35 cellular contexts compared by ENCODE assay signal in genomic region chr4:150859435-150859834, GRCh38.
"Had no signal": no experiment of that assay in that cellular context is flagged by ENCODE, and none has a peak within 500 bp of the region (broad histone marks: within the 10 kb centered on the region; RNA-seq: fewer than 3 reads in every experiment).

No MANE protein-coding gene starts in this region.

- H3K9me3 Mint-ChIP-seq: activated CD4-positive, alpha-beta memory T cell treated with anti-CD3 and anti-CD28 coated beads for 36 hours; activated CD4-positive, alpha-beta T cell treated with anti-CD3 and anti-CD28 coated beads, Interleukin-2, amount 10 ng/mL, durations not matched to agents 24 days and 14 days; activated naive CD4-positive, alpha-beta T cell treated with anti-CD3 and anti-CD28 coated beads for 36 hours; activated naive CD4-positive, alpha-beta T cell treated with anti-CD3 and anti-CD28 coated beads, Interleukin-2, amount 50 U/mL, for 24 hours; activated naive CD8-positive, alpha-beta T cell treated with anti-CD3 and anti-CD28 coated beads for 36 hours; activated naive CD8-positive, alpha-beta T cell treated with anti-CD3 and anti-CD28 coated beads, Interleukin-2, amount 50 U/mL, for 24 hours; activated T-helper 1 cell treated with anti-CD3 and anti-CD28 coated beads, Interleukin-12 subunit alpha, Interleukin-12 subunit beta, Interleukin-2, Interleukin-4 antibody, amounts not matched to agents 30 ng/mL and 10 ng/mL and 1 ng/mL, durations not matched to agents 14 hours and 24 hours and 36 hours; activated T-helper 2 cell treated with anti-CD3 and anti-CD28 coated beads, Interferon-gamma antibody, Interleukin-2, Interleukin-4, amounts not matched to agents 10 μg/mL and 5 μg/mL and 100 μg/mL, durations not matched to agents 14 hours and 24 hours and 36 hours; central memory CD8-positive, alpha-beta T cell; dendritic cell treated with granulocyte-macrophage colony-stimulating factor and Interleukin-4, amounts not matched to agents 40 ng/mL and 50 ng/mL, for 4 days; endodermal cell had no signal

- ATAC-seq: activated CD4-positive, alpha-beta T cell treated with anti-CD3 and anti-CD28 coated beads for 36 hours; activated CD8-positive, alpha-beta memory T cell treated with anti-CD3 and anti-CD28 coated beads, Interleukin-2, amount 10 ng/mL, durations not matched to agents 7 days and 5 days; activated CD8-positive, alpha-beta T cell treated with anti-CD3 and anti-CD28 coated beads, Interleukin-2, amount 10 ng/mL, durations not matched to agents 7 days and 5 days; activated naive CD8-positive, alpha-beta T cell treated with anti-CD3 and anti-CD28 coated beads, Interleukin-2, amount 50 U/mL, for 24 hours; body of pancreas; gastroesophageal sphincter; heart right ventricle had no signal

- H3K4me1 ChIP-seq: adrenal gland, body of pancreas, breast epithelium, esophagus squamous epithelium, gastroesophageal sphincter, heart right ventricle had no signal

- H3K36me3 ChIP-seq: adrenal gland, breast epithelium, cardiac muscle cell, gastroesophageal sphincter had no signal

- DNase-seq: activated CD4-positive, alpha-beta memory T cell treated with anti-CD3 and anti-CD28 coated beads for 36 hours; activated CD4-positive, alpha-beta T cell treated with anti-CD3 and anti-CD28 coated beads for 36 hours; activated CD4-positive, alpha-beta T cell treated with anti-CD3 and anti-CD28 coated beads, Interleukin-2, amount 10 ng/mL, durations not matched to agents 24 days and 14 days; activated CD4-positive, CD25-positive, alpha-beta regulatory T cell; activated CD4-positive, CD25-positive, alpha-beta regulatory T cell treated with anti-CD3 and anti-CD28 coated beads, Interleukin-2, amount 50 U/mL, for 72 hours; activated CD8-positive, alpha-beta memory T cell treated with anti-CD3 and anti-CD28 coated beads, Interleukin-2, amount 10 ng/mL, durations not matched to agents 7 days and 5 days; activated CD8-positive, alpha-beta memory T cell treated with anti-CD3 and anti-CD28 coated beads, Interleukin-2, amount 50 U/mL, for 4 hours; activated CD8-positive, alpha-beta T cell treated with anti-CD3 and anti-CD28 coated beads, Interleukin-2, amount 10 ng/mL, durations not matched to agents 7 days and 5 days; activated effector memory CD4-positive, alpha-beta T cell treated with anti-CD3 and anti-CD28 coated beads, Interleukin-2, amount 50 U/mL, for 16 hours; activated naive CD4-positive, alpha-beta T cell treated with anti-CD3 and anti-CD28 coated beads for 36 hours; activated naive CD8-positive, alpha-beta T cell treated with anti-CD3 and anti-CD28 coated beads for 36 hours; activated naive CD8-positive, alpha-beta T cell treated with anti-CD3 and anti-CD28 coated beads, Interleukin-2, amount 50 U/mL, for 24 hours; activated T-cell treated with anti-CD3 and anti-CD28 coated beads, Interleukin-2, amount 50 U/mL, for 1 hour; activated T-cell treated with anti-CD3 and anti-CD28 coated beads, Interleukin-2, amount 50 U/mL, for 48 hours; adrenal gland; amygdala; aorta; body of pancreas; dorsolateral prefrontal cortex; effector memory CD4-positive, alpha-beta T cell; endodermal cell; esophagus squamous epithelium; foreskin melanocyte; heart right ventricle; T-helper 2 cell had no signal

- H3K9me3 ChIP-seq: body of pancreas, breast epithelium, esophagus squamous epithelium, gastroesophageal sphincter, heart right ventricle had no signal

- H3K4me1 Mint-ChIP-seq: activated CD4-positive, alpha-beta T cell treated with anti-CD3 and anti-CD28 coated beads for 36 hours; activated CD4-positive, alpha-beta T cell treated with anti-CD3 and anti-CD28 coated beads, Interleukin-2, amount 10 ng/mL, durations not matched to agents 24 days and 14 days; activated CD8-positive, alpha-beta memory T cell treated with anti-CD3 and anti-CD28 coated beads, Interleukin-2, amount 10 ng/mL, durations not matched to agents 7 days and 5 days; activated naive CD4-positive, alpha-beta T cell treated with anti-CD3 and anti-CD28 coated beads, Interleukin-2, amount 50 U/mL, for 24 hours; activated naive CD8-positive, alpha-beta T cell treated with anti-CD3 and anti-CD28 coated beads for 36 hours; activated naive CD8-positive, alpha-beta T cell treated with anti-CD3 and anti-CD28 coated beads, Interleukin-2, amount 50 U/mL, for 24 hours; central memory CD8-positive, alpha-beta T cell; endodermal cell had no signal

- H3K4me3 Mint-ChIP-seq: activated CD4-positive, alpha-beta memory T cell treated with anti-CD3 and anti-CD28 coated beads for 36 hours; activated CD4-positive, alpha-beta T cell treated with anti-CD3 and anti-CD28 coated beads for 36 hours; activated CD4-positive, alpha-beta T cell treated with anti-CD3 and anti-CD28 coated beads, Interleukin-2, amount 10 ng/mL, durations not matched to agents 24 days and 14 days; activated CD8-positive, alpha-beta memory T cell treated with anti-CD3 and anti-CD28 coated beads, Interleukin-2, amount 10 ng/mL, durations not matched to agents 7 days and 5 days; activated CD8-positive, alpha-beta T cell treated with anti-CD3 and anti-CD28 coated beads, Interleukin-2, amount 10 ng/mL, durations not matched to agents 7 days and 5 days; activated naive CD4-positive, alpha-beta T cell treated with anti-CD3 and anti-CD28 coated beads for 36 hours; activated naive CD4-positive, alpha-beta T cell treated with anti-CD3 and anti-CD28 coated beads, Interleukin-2, amount 50 U/mL, for 24 hours; activated naive CD8-positive, alpha-beta T cell treated with anti-CD3 and anti-CD28 coated beads for 36 hours; activated naive CD8-positive, alpha-beta T cell treated with anti-CD3 and anti-CD28 coated beads, Interleukin-2, amount 50 U/mL, for 24 hours; activated T-helper 1 cell treated with anti-CD3 and anti-CD28 coated beads, Interleukin-12 subunit alpha, Interleukin-12 subunit beta, Interleukin-2, Interleukin-4 antibody, amounts not matched to agents 30 ng/mL and 10 ng/mL and 1 ng/mL, durations not matched to agents 14 hours and 24 hours and 36 hours; central memory CD8-positive, alpha-beta T cell; dendritic cell treated with granulocyte-macrophage colony-stimulating factor and Interleukin-4, amounts not matched to agents 40 ng/mL and 50 ng/mL, for 4 days; endodermal cell had no signal

- H3K27ac ChIP-seq: adrenal gland, body of pancreas, breast epithelium, cardiac muscle cell, coronary artery, dorsolateral prefrontal cortex, epithelial cell of prostate, esophagus squamous epithelium, gastroesophageal sphincter, heart right ventricle had no signal

- H3K27me3 Mint-ChIP-seq: activated CD4-positive, alpha-beta memory T cell treated with anti-CD3 and anti-CD28 coated beads for 36 hours; activated CD4-positive, alpha-beta T cell treated with anti-CD3 and anti-CD28 coated beads for 36 hours; activated CD4-positive, alpha-beta T cell treated with anti-CD3 and anti-CD28 coated beads, Interleukin-2, amount 10 ng/mL, durations not matched to agents 24 days and 14 days; activated CD8-positive, alpha-beta memory T cell treated with anti-CD3 and anti-CD28 coated beads, Interleukin-2, amount 10 ng/mL, durations not matched to agents 7 days and 5 days; activated naive CD4-positive, alpha-beta T cell treated with anti-CD3 and anti-CD28 coated beads, Interleukin-2, amount 50 U/mL, for 24 hours; activated naive CD8-positive, alpha-beta T cell treated with anti-CD3 and anti-CD28 coated beads for 36 hours; activated naive CD8-positive, alpha-beta T cell treated with anti-CD3 and anti-CD28 coated beads, Interleukin-2, amount 50 U/mL, for 24 hours; central memory CD8-positive, alpha-beta T cell; dendritic cell treated with granulocyte-macrophage colony-stimulating factor and Interleukin-4, amounts not matched to agents 40 ng/mL and 50 ng/mL, for 4 days had no signal

- H3K27ac Mint-ChIP-seq: activated CD4-positive, alpha-beta memory T cell treated with anti-CD3 and anti-CD28 coated beads for 36 hours; activated CD4-positive, alpha-beta T cell treated with anti-CD3 and anti-CD28 coated beads for 36 hours; activated CD4-positive, alpha-beta T cell treated with anti-CD3 and anti-CD28 coated beads, Interleukin-2, amount 10 ng/mL, durations not matched to agents 24 days and 14 days; activated CD8-positive, alpha-beta memory T cell treated with anti-CD3 and anti-CD28 coated beads, Interleukin-2, amount 10 ng/mL, durations not matched to agents 7 days and 5 days; activated CD8-positive, alpha-beta T cell treated with anti-CD3 and anti-CD28 coated beads, Interleukin-2, amount 10 ng/mL, durations not matched to agents 7 days and 5 days; activated naive CD4-positive, alpha-beta T cell treated with anti-CD3 and anti-CD28 coated beads for 36 hours; activated naive CD4-positive, alpha-beta T cell treated with anti-CD3 and anti-CD28 coated beads, Interleukin-2, amount 50 U/mL, for 24 hours; activated naive CD8-positive, alpha-beta T cell treated with anti-CD3 and anti-CD28 coated beads for 36 hours; activated naive CD8-positive, alpha-beta T cell treated with anti-CD3 and anti-CD28 coated beads, Interleukin-2, amount 50 U/mL, for 24 hours; activated T-helper 1 cell treated with anti-CD3 and anti-CD28 coated beads, Interleukin-12 subunit alpha, Interleukin-12 subunit beta, Interleukin-2, Interleukin-4 antibody, amounts not matched to agents 30 ng/mL and 10 ng/mL and 1 ng/mL, durations not matched to agents 14 hours and 24 hours and 36 hours; activated T-helper 2 cell treated with anti-CD3 and anti-CD28 coated beads, Interferon-gamma antibody, Interleukin-2, Interleukin-4, amounts not matched to agents 10 μg/mL and 5 μg/mL and 100 μg/mL, durations not matched to agents 14 hours and 24 hours and 36 hours; dendritic cell treated with granulocyte-macrophage colony-stimulating factor and Interleukin-4, amounts not matched to agents 40 ng/mL and 50 ng/mL, for 4 days; endodermal cell had no signal

- H3K27me3 ChIP-seq: adrenal gland, body of pancreas, breast epithelium, cardiac muscle cell, dorsolateral prefrontal cortex, esophagus squamous epithelium, gastroesophageal sphincter, heart right ventricle had no signal

- H3K4me3 ChIP-seq: adrenal gland, body of pancreas, breast epithelium, cardiac muscle cell, coronary artery, dorsolateral prefrontal cortex, esophagus squamous epithelium, gastroesophageal sphincter, heart right ventricle had no signal
